ENCODE assay signal across 8 cellular contexts in genomic region chr17:54968954-54969400, GRCh38. TPM values are rescaled to one million over a fixed set of nuclear protein-coding genes. Genes with fewer than 3 reads are reported as not detected.
DNase-seq lines count a peak whose midpoint lies in the region; ATAC-seq and TF ChIP-seq lines count a peak whose summit lies in the region.

No MANE protein-coding gene starts in this region.

- DNase-seq in Peyer's patch (peak in 1 of 3 donors; percentile 55), esophagus muscularis mucosa (ENCODE audit: extremely low spot score) (no peak), ecto neural progenitor cell (ENCODE audit: low spot score) (no peak), NCI-H1417 treated with DMSO at 0.1 percent for 48 hours (lab: John Stamatoyannopoulos, UW) (no peak)

- TF ChIP-seq CTCF in Peyer's patch (IDR thresholded peaks at IDR 0.05), result no peak
- no peak for TF ChIP-seq CTCF in esophagus muscularis mucosa (IDR thresholded peaks at IDR 0.05)

- H3K9me3 ChIP-seq in Peyer's patch, result no peaks in the 10 kb centered on the region
- H3K9me3 ChIP-seq in esophagus muscularis mucosa, result no peaks in the 10 kb centered on the region
- H3K9me3 ChIP-seq in neuron (ENCODE audit: low read length), result no peaks in the 10 kb centered on the region

- intact Hi-C loops in esophagus muscularis mucosa (cut with DNase I), result loop anchor here (2.0 kb wide), 1 partner anchor 68 kb away; the partner anchor contains the start of gene TOM1L1

- H3K27me3 ChIP-seq in ACC112 (ENCODE audit: insufficient read depth, low read length) (no peaks in the 10 kb centered on the region), Peyer's patch (no peaks in the 10 kb centered on the region), esophagus muscularis mucosa (no peaks in the 10 kb centered on the region), neuron (ENCODE audit: insufficient read depth, low read length) (no peaks in the 10 kb centered on the region)

- H3K36me3 ChIP-seq in ACC112 (ENCODE audit: insufficient read depth, low read length) (peaks cover 14% of the 10 kb centered on the region), Peyer's patch (peaks cover 0 to 6% (median 0%) of the 10 kb centered on the region in 3 donors), esophagus muscularis mucosa (peaks cover 0 to 7% (median 4%) of the 10 kb centered on the region in 4 donors), neuron (ENCODE audit: insufficient read depth, low read length) (peaks cover 16% of the 10 kb centered on the region)

- no peak for TF ChIP-seq POLR2A in Peyer's patch (IDR thresholded peaks at IDR 0.05)
- TF ChIP-seq POLR2A in esophagus muscularis mucosa (IDR thresholded peaks at IDR 0.05; ENCODE audit: low read depth), result no peak

- peak overlapping the region; percentile 55 for H2AFZ ChIP-seq in ACC112 (ENCODE audit: low read length, unreplicated experiment)
- peak overlapping the region; percentile 83 for H2AFZ ChIP-seq in neuron (ENCODE audit: low read depth, low read length)

- peak overlapping the region; percentile 82 for H3K4me3 ChIP-seq in ACC112 (ENCODE audit: low read depth, low read length)
- peak overlapping the region; percentile 65 to 89 (median 84) for H3K4me3 ChIP-seq in Peyer's patch
- H3K4me3 ChIP-seq in esophagus muscularis mucosa, result peak overlapping the region; percentile 88 to 95 (median 92)
- peak overlapping the region; percentile 88 for H3K4me3 ChIP-seq in neuron (ENCODE audit: low read length)

- ATAC-seq in GM18502 (IDR thresholded peaks at IDR 0.05; ENCODE audit: poor library complexity, unreplicated experiment) (peak; percentile 31), HG02870 (IDR thresholded peaks at IDR 0.05; ENCODE audit: unreplicated experiment) (peak; percentile 26)

- H3K79me2 ChIP-seq in ACC112 (ENCODE audit: control insufficient read depth, insufficient read depth, low read length, unreplicated experiment), result peaks cover 69% of the 10 kb centered on the region

- peaks cover 21% of the 10 kb centered on the region for H3K4me1 ChIP-seq in ACC112 (ENCODE audit: control insufficient read depth, insufficient read depth, low read length, unreplicated experiment)
- H3K4me1 ChIP-seq in Peyer's patch, result peaks cover 0 to 32% (median 2%) of the 10 kb centered on the region in 4 donors
- peaks cover 22 to 45% (median 42%) of the 10 kb centered on the region in 4 donors for H3K4me1 ChIP-seq in esophagus muscularis mucosa
- H3K4me1 ChIP-seq in neuron (ENCODE audit: insufficient read depth, low read length), result peaks cover 20% of the 10 kb centered on the region

- 0% methylated on average over 18 of the region's 18 CpGs for WGBS in esophagus muscularis mucosa

- H3K27ac ChIP-seq in ACC112 (ENCODE audit: low read depth, low read length) (peak overlapping the region; percentile 25), Peyer's patch (peak overlapping the region; percentile 68 to 88 (median 83)), esophagus muscularis mucosa (replicated peaks in 1 of 4) (peak overlapping the region; percentile 88 to 94 (median 92))

- TF ChIP-seq EP300 in esophagus muscularis mucosa (IDR thresholded peaks at IDR 0.05), result no peak

RNA-seq across cellular contexts. Expression of gene STXBP4, which starts 0.4 kb away (rescaled TPM):
- 10 to 100 TPM in 3 of 4 donors, 1 to 10 TPM in 1; 8.0 to 57.6 (median 18.8) TPM for total RNA-seq in Peyer's patch
- 10 to 100 TPM; 15.4 to 22.6 (median 19.8) TPM for total RNA-seq in esophagus muscularis mucosa

RNA-seq across cellular contexts. Expression of gene COX11, which starts 0.5 kb away (rescaled TPM):
- total RNA-seq in Peyer's patch (10 to 100 TPM; 42.1 to 90.1 (median 48.4) TPM), esophagus muscularis mucosa (10 to 100 TPM; 63.0 to 96.4 (median 79.8) TPM)

Comparison
In these comparisons a context has a peak if more than half of its experiments do, and no peak if none do; other contexts are left out.
1. H3K27ac ChIP-seq: peak in every context shown above with its lines; median percentile 92 in esophagus muscularis mucosa; 83 in Peyer's patch; 25 in ACC112.